In genomic region chr4:20420916-20421315, GRCh38 we compare ENCODE assay signal across 1 cellular context.
TF ChIP-seq lines count a peak whose summit lies in the region.

No MANE protein-coding gene starts in this region.

TF ChIP-seq in HepG2, 621 proteins besides CTCF, POLR2A, EP300 and RAD21:
- TF ChIP-seq ISX (CRISPR knock-in tag; conservative IDR thresholded peaks at IDR 0.05) (no peak), ZNF317 (CRISPR knock-in tag; IDR thresholded peaks at IDR 0.05) (no peak), MAFK (conservative IDR thresholded peaks at IDR 0.05 in 1 of 2, IDR thresholded peaks at IDR 0.05 in 1 of 2; ENCODE audit: low read length in 2 of 2) (peak; percentile 47 to 78; a peak in 3 of 4 replicates), RFX3 (CRISPR knock-in tag; IDR thresholded peaks at IDR 0.05) (no peak), ZNF383 (CRISPR knock-in tag; IDR thresholded peaks at IDR 0.05; ENCODE audit: borderline replicate concordance) (no peak), MAFF (IDR thresholded peaks at IDR 0.05; ENCODE audit: low read depth, low read length) (peak; percentile 55), ZNF891 (CRISPR knock-in tag; IDR thresholded peaks at IDR 0.05) (no peak)
